ENCODE assay signal across 1 cellular context in the genomic region with DNA sequence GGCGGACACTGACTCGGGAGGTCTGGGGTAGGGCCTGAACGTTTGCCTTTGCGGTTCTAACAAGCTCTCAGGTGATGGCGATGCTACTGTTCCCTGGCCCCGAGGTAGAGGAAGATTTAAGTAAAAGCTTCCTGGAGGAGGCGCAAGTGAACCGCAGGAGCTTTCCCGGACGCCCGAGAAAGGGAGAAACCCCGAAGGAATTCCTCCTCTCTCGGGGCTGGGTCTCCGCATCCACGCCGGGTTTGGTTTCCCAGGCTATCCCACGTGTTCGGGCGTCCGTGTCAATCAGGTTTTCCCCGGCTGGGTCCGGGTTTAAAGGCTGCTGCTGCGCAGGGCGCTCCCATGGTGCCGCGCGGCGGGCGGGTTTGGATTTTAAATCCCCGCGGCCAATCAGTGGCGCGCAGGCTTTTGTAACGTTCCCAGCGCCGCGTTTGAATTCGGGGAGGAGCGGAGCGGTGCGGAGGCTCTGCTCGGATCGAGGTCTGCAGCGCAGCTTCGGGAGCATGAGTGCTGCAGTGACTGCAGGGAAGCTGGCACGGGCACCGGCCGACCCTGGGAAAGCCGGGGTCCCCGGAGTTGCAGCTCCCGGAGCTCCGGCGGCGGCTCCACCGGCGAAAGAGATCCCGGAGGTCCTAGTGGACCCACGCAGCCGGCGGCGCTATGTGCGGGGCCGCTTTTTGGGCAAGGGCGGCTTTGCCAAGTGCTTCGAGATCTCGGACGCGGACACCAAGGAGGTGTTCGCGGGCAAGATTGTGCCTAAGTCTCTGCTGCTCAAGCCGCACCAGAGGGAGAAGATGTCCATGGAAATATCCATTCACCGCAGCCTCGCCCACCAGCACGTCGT.
TF ChIP-seq lines count a peak whose summit lies in the region.

A gene (plus strand): TSS at position 460 of the 844 bp plus-strand sequence. CDS start 44 bp downstream, at position 504.

TF ChIP-seq in K562, 482 proteins besides CTCF, POLR2A, EP300 and RAD21 (continued from another document and continues in another):
- TF ChIP-seq, protein P1, sequence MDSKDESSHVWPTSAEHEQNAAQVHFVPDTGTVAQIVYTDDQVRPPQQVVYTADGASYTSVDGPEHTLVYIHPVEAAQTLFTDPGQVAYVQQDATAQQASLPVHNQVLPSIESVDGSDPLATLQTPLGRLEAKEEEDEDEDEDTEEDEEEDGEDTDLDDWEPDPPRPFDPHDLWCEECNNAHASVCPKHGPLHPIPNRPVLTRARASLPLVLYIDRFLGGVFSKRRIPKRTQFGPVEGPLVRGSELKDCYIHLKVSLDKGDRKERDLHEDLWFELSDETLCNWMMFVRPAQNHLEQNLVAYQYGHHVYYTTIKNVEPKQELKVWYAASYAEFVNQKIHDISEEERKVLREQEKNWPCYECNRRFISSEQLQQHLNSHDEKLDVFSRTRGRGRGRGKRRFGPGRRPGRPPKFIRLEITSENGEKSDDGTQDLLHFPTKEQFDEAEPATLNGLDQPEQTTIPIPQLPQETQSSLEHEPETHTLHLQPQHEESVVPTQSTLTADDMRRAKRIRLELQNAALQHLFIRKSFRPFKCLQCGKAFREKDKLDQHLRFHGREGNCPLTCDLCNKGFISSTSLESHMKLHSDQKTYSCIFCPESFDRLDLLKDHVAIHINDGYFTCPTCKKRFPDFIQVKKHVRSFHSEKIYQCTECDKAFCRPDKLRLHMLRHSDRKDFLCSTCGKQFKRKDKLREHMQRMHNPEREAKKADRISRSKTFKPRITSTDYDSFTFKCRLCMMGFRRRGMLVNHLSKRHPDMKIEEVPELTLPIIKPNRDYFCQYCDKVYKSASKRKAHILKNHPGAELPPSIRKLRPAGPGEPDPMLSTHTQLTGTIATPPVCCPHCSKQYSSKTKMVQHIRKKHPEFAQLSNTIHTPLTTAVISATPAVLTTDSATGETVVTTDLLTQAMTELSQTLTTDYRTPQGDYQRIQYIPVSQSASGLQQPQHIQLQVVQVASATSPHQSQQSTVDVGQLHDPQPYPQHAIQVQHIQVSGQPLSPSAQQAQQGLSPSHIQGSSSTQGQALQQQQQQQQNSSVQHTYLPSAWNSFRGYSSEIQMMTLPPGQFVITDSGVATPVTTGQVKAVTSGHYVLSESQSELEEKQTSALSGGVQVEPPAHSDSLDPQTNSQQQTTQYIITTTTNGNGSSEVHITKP (IDR thresholded peaks at IDR 0.05; ENCODE audit: partially characterized antibody), result no peak
- no peak for TF ChIP-seq JUND (IDR thresholded peaks at IDR 0.05; ENCODE audit: borderline replicate concordance, low read depth, low read length)
- peak; percentile 26; the same call in 1 of the 3 replicates for TF ChIP-seq JUND (tag; IDR thresholded peaks at IDR 0.05; ENCODE audit: borderline replicate concordance, low read depth, low read length)
- no peak for TF ChIP-seq ZNF75A (CRISPR knock-in tag; IDR thresholded peaks at IDR 0.05)
- TF ChIP-seq CEBPG (CRISPR knock-in tag; IDR thresholded peaks at IDR 0.05), result no peak
- no peak for TF ChIP-seq CEBPG (tag; conservative IDR thresholded peaks at IDR 0.05 in 1 of 2, IDR thresholded peaks at IDR 0.05 in 1 of 2)
- TF ChIP-seq ZNF41 (CRISPR knock-in tag; conservative IDR thresholded peaks at IDR 0.05), result no peak
- TF ChIP-seq, protein P2, sequence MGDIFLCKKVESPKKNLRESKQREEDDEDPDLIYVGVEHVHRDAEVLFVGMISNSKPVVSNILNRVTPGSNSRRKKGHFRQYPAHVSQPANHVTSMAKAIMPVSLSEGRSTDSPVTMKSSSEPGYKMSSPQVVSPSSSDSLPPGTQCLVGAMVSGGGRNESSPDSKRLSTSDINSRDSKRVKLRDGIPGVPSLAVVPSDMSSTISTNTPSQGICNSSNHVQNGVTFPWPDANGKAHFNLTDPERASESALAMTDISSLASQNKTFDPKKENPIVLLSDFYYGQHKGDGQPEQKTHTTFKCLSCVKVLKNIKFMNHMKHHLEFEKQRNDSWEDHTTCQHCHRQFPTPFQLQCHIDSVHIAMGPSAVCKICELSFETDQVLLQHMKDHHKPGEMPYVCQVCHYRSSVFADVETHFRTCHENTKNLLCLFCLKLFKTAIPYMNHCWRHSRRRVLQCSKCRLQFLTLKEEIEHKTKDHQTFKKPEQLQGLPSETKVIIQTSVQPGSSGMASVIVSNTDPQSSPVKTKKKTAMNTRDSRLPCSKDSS (IDR thresholded peaks at IDR 0.05; ENCODE audit: low read depth, partially characterized antibody), result no peak
- TF ChIP-seq, protein P3, sequence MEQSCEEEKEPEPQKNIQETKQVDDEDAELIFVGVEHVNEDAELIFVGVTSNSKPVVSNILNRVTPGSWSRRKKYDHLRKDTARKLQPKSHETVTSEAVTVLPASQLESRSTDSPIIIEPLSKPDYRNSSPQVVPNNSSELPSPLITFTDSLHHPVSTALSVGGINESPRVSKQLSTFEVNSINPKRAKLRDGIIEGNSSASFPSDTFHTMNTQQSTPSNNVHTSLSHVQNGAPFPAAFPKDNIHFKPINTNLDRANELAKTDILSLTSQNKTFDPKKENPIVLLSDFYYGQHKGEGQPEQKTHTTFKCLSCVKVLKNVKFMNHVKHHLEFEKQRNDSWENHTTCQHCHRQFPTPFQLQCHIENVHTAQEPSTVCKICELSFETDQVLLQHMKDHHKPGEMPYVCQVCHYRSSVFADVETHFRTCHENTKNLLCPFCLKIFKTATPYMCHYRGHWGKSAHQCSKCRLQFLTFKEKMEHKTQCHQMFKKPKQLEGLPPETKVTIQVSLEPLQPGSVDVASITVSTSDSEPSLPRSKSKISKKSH (CRISPR knock-in tag; IDR thresholded peaks at IDR 0.05), result no peak
- TF ChIP-seq HDAC6 (IDR thresholded peaks at IDR 0.05; ENCODE audit: low read depth, low read length), result no peak
- TF ChIP-seq PHB (CRISPR knock-in tag; IDR thresholded peaks at IDR 0.05), result no peak
- TF ChIP-seq, protein P4, sequence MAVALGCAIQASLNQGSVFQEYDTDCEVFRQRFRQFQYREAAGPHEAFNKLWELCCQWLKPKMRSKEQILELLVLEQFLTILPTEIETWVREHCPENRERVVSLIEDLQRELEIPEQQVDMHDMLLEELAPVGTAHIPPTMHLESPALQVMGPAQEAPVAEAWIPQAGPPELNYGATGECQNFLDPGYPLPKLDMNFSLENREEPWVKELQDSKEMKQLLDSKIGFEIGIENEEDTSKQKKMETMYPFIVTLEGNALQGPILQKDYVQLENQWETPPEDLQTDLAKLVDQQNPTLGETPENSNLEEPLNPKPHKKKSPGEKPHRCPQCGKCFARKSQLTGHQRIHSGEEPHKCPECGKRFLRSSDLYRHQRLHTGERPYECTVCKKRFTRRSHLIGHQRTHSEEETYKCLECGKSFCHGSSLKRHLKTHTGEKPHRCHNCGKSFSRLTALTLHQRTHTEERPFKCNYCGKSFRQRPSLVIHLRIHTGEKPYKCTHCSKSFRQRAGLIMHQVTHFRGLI (CRISPR knock-in tag; IDR thresholded peaks at IDR 0.05), result no peak
- TF ChIP-seq YY1 (IDR thresholded peaks at IDR 0.05; ENCODE audit: borderline replicate concordance in 1 of 3, control insufficient read depth in 1 of 3, extremely low read depth in 1 of 3, insufficient read depth in 3 of 3, insufficient read length in 1 of 3, insufficient replicate concordance in 2 of 3, low read depth in 1 of 3, low read length in 2 of 3), result peak in 1 of 3 experiments; percentile 13
- TF ChIP-seq, protein P5, sequence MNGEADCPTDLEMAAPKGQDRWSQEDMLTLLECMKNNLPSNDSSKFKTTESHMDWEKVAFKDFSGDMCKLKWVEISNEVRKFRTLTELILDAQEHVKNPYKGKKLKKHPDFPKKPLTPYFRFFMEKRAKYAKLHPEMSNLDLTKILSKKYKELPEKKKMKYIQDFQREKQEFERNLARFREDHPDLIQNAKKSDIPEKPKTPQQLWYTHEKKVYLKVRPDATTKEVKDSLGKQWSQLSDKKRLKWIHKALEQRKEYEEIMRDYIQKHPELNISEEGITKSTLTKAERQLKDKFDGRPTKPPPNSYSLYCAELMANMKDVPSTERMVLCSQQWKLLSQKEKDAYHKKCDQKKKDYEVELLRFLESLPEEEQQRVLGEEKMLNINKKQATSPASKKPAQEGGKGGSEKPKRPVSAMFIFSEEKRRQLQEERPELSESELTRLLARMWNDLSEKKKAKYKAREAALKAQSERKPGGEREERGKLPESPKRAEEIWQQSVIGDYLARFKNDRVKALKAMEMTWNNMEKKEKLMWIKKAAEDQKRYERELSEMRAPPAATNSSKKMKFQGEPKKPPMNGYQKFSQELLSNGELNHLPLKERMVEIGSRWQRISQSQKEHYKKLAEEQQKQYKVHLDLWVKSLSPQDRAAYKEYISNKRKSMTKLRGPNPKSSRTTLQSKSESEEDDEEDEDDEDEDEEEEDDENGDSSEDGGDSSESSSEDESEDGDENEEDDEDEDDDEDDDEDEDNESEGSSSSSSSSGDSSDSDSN (IDR thresholded peaks at IDR 0.05; ENCODE audit: borderline replicate concordance in 1 of 2, low read depth in 2 of 2, low read length in 2 of 2), result no peak
- TF ChIP-seq RBM34 (IDR thresholded peaks at IDR 0.05; ENCODE audit: borderline replicate concordance, insufficient read depth, low read length), result no peak
- TF ChIP-seq SMARCC2 (IDR thresholded peaks at IDR 0.05; ENCODE audit: low read depth), result no peak
- TF ChIP-seq RBBP5 (IDR thresholded peaks at IDR 0.05; ENCODE audit: borderline replicate concordance, insufficient read depth, low read length, poor library complexity, severe bottlenecking), result peak; percentile 75
- TF ChIP-seq, protein P6, sequence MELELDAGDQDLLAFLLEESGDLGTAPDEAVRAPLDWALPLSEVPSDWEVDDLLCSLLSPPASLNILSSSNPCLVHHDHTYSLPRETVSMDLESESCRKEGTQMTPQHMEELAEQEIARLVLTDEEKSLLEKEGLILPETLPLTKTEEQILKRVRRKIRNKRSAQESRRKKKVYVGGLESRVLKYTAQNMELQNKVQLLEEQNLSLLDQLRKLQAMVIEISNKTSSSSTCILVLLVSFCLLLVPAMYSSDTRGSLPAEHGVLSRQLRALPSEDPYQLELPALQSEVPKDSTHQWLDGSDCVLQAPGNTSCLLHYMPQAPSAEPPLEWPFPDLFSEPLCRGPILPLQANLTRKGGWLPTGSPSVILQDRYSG (tag; conservative IDR thresholded peaks at IDR 0.05; ENCODE audit: low read depth), result no peak
- TF ChIP-seq PTRF (tag; IDR thresholded peaks at IDR 0.05), result no peak
- no peak for TF ChIP-seq BMI1 (IDR thresholded peaks at IDR 0.05; ENCODE audit: low read length)
- no peak for TF ChIP-seq SMARCA4 (IDR thresholded peaks at IDR 0.05)
- TF ChIP-seq FOXA3 (CRISPR knock-in tag; conservative IDR thresholded peaks at IDR 0.05 in 1 of 2, IDR thresholded peaks at IDR 0.05 in 1 of 2), result no peak
- TF ChIP-seq, protein P7, sequence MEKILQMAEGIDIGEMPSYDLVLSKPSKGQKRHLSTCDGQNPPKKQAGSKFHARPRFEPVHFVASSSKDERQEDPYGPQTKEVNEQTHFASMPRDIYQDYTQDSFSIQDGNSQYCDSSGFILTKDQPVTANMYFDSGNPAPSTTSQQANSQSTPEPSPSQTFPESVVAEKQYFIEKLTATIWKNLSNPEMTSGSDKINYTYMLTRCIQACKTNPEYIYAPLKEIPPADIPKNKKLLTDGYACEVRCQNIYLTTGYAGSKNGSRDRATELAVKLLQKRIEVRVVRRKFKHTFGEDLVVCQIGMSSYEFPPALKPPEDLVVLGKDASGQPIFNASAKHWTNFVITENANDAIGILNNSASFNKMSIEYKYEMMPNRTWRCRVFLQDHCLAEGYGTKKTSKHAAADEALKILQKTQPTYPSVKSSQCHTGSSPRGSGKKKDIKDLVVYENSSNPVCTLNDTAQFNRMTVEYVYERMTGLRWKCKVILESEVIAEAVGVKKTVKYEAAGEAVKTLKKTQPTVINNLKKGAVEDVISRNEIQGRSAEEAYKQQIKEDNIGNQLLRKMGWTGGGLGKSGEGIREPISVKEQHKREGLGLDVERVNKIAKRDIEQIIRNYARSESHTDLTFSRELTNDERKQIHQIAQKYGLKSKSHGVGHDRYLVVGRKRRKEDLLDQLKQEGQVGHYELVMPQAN (IDR thresholded peaks at IDR 0.05; ENCODE audit: borderline replicate concordance), result peak; percentile 66; the same call in 1 of the 2 replicates
- no peak for TF ChIP-seq GTF2F1 (IDR thresholded peaks at IDR 0.05; ENCODE audit: low read depth, low read length)
- TF ChIP-seq, protein P8, sequence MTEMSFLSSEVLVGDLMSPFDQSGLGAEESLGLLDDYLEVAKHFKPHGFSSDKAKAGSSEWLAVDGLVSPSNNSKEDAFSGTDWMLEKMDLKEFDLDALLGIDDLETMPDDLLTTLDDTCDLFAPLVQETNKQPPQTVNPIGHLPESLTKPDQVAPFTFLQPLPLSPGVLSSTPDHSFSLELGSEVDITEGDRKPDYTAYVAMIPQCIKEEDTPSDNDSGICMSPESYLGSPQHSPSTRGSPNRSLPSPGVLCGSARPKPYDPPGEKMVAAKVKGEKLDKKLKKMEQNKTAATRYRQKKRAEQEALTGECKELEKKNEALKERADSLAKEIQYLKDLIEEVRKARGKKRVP (CRISPR knock-in tag; IDR thresholded peaks at IDR 0.05), result no peak
- 0 out of 2 replicates have a peak, but pooled peaks have one; percentile 8 for TF ChIP-seq HIVEP1 (CRISPR knock-in tag; IDR thresholded peaks at IDR 0.05)
- TF ChIP-seq RBFOX2 (IDR thresholded peaks at IDR 0.05; ENCODE audit: low read depth, low read length), result peak; percentile 96
- TF ChIP-seq CBX1 (IDR thresholded peaks at IDR 0.05; ENCODE audit: low read depth), result peak; percentile 43; the same call in 1 of the 2 replicates
- TF ChIP-seq, protein P9, sequence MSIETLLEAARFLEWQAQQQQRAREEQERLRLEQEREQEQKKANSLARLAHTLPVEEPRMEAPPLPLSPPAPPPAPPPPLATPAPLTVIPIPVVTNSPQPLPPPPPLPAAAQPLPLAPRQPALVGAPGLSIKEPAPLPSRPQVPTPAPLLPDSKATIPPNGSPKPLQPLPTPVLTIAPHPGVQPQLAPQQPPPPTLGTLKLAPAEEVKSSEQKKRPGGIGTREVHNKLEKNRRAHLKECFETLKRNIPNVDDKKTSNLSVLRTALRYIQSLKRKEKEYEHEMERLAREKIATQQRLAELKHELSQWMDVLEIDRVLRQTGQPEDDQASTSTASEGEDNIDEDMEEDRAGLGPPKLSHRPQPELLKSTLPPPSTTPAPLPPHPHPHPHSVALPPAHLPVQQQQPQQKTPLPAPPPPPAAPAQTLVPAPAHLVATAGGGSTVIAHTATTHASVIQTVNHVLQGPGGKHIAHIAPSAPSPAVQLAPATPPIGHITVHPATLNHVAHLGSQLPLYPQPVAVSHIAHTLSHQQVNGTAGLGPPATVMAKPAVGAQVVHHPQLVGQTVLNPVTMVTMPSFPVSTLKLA (conservative IDR thresholded peaks at IDR 0.05), result peak; percentile 94 to 97
- no peak for TF ChIP-seq HEY1 (CRISPR knock-in tag; IDR thresholded peaks at IDR 0.05; ENCODE audit: borderline replicate concordance)
- TF ChIP-seq THRAP3 (IDR thresholded peaks at IDR 0.05; ENCODE audit: borderline replicate concordance), result no peak
- no peak for TF ChIP-seq GATAD2A (IDR thresholded peaks at IDR 0.05)
- no peak for TF ChIP-seq XRCC5 (IDR thresholded peaks at IDR 0.05; ENCODE audit: low read depth, low read length)
- no peak for TF ChIP-seq ZFPM2 (CRISPR knock-in tag; IDR thresholded peaks at IDR 0.05)
- TF ChIP-seq, protein P10, sequence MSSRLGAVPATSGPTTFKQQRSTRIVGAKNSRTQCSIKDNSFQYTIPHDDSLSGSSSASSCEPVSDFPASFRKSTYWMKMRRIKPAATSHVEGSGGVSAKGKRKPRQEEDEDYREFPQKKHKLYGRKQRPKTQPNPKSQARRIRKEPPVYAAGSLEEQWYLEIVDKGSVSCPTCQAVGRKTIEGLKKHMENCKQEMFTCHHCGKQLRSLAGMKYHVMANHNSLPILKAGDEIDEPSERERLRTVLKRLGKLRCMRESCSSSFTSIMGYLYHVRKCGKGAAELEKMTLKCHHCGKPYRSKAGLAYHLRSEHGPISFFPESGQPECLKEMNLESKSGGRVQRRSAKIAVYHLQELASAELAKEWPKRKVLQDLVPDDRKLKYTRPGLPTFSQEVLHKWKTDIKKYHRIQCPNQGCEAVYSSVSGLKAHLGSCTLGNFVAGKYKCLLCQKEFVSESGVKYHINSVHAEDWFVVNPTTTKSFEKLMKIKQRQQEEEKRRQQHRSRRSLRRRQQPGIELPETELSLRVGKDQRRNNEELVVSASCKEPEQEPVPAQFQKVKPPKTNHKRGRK (tag; IDR thresholded peaks at IDR 0.05), result no peak
